ENCODE assay signal across 16 cellular contexts in the genomic region with DNA sequence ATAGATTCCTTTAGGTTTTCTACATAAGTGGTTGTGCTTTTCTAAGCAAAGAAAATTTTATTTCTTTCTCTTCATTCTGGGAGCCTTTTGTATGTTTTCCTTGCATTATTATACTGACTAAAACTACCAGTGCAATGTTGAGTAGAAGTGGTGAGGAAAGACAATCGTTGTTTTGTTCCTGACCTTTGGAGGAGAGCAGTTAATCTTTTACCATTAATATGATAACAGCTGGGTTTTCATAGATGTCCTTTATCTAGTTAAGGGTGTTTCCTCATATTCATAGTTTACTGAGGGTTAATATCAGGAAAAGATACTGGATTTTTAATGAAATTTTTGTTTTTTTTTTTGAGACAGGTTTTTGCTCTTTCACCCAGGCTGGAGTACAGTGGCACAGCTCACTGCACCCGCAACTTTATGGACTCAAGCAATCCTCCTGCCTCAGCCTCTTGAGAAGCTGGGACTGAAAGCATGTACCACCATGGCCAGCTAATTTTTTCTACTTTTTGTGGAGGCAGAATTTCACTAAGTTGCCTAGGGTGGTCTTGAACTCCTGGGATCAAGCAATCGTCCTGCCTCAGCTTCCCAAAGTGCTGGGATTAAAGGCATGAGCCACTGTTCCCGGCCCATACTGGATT.
"Had no signal": no experiment of that assay in that cellular context is flagged by ENCODE, and none has a peak within 500 bp of the region (broad histone marks: within the 10 kb centered on the region; RNA-seq: fewer than 3 reads in every experiment).

No MANE protein-coding gene starts in this region.

- H3K27ac Mint-ChIP-seq: endodermal cell; naive thymus-derived CD8-positive, alpha-beta T cell had no signal

- H3K4me1 Mint-ChIP-seq: endodermal cell; naive thymus-derived CD8-positive, alpha-beta T cell had no signal

- FAIRE-seq: endothelial cell of umbilical vein, kidney had no signal

- H3K4me3 Mint-ChIP-seq: endodermal cell; naive thymus-derived CD8-positive, alpha-beta T cell had no signal

- DNase-seq: effector CD4-positive, alpha-beta T cell; endodermal cell; erythroblast; foreskin keratinocyte; kidney; left cardiac atrium; mammary epithelial cell; naive thymus-derived CD8-positive, alpha-beta T cell; posterior cingulate gyrus; stimulated activated CD4-positive, alpha-beta T cell treated with anti-CD3 and anti-CD28 coated beads, Interleukin-2, amount 100 ng/mL, for 48 hours; stimulated activated naive CD4-positive, alpha-beta T cell treated with Interleukin-2 at 50 U/mL for 16 hours; trophoblast cell had no signal

- H3K4me3 ChIP-seq: coronary artery, right atrium auricular region, smooth muscle cell had no signal

- H3K27ac ChIP-seq: coronary artery, foreskin keratinocyte, right atrium auricular region had no signal

- H3K4me1 ChIP-seq: foreskin keratinocyte, right atrium auricular region had no signal

- ATAC-seq: foreskin keratinocyte; left cardiac atrium; naive thymus-derived CD8-positive, alpha-beta T cell had no signal

- H3K36me3 ChIP-seq: right atrium auricular region had no signal

- H3K4me2 ChIP-seq: smooth muscle cell had no signal
